14 cellular contexts compared by ENCODE assay signal in genomic region chr7:13992621-13992982, GRCh38. TPM values are rescaled to one million over a fixed set of nuclear protein-coding genes. Genes with fewer than 3 reads are reported as not detected.
A peak's percentile ranks its signal among the peaks of the same experiment; 100 is the strongest.
DNase-seq lines count a peak whose midpoint lies in the region; ATAC-seq, FAIRE-seq and TF ChIP-seq lines count a peak whose summit lies in the region.
"Had no signal": no experiment of that assay in that cellular context is flagged by ENCODE, and none has a peak within 500 bp of the region (broad histone marks: within the 10 kb centered on the region; RNA-seq: fewer than 3 reads in every experiment).

No MANE protein-coding gene starts in this region.

- H3K9me3 ChIP-seq in right atrium auricular region, result no peaks in the 10 kb centered on the region
- H3K9me3 ChIP-seq in endothelial cell of umbilical vein (replicated peaks; ENCODE audit: control insufficient read depth, insufficient read depth, low read length), result no peaks in the 10 kb centered on the region
- no peaks in the 10 kb centered on the region for H3K9me3 ChIP-seq in neuron (ENCODE audit: low read length)
- no peaks in the 10 kb centered on the region for H3K9me3 ChIP-seq in uterus

- H3K4me1 ChIP-seq in right atrium auricular region, result peaks cover 0 to 4% of the 10 kb centered on the region in 2 donors
- peaks cover 13% of the 10 kb centered on the region for H3K4me1 ChIP-seq in endothelial cell of umbilical vein (ENCODE audit: control insufficient read depth, extremely low read depth, insufficient read depth, low read length)
- peaks cover 26% of the 10 kb centered on the region for H3K4me1 ChIP-seq in neuron (ENCODE audit: insufficient read depth, low read length)
- H3K4me1 ChIP-seq in uterus, result no peaks in the 10 kb centered on the region

- POLR2A ChIA-PET in endothelial cell of umbilical vein (lab: Charles Lee), result no interaction called here

- dilution Hi-C loops in endothelial cell of umbilical vein (cut with MboI; ENCODE audit: extremely low pct_ligation_motif_present, low sequenced_read_pairs), result no loop called here

- TF ChIP-seq POLR2A in endothelial cell of umbilical vein (IDR thresholded peaks at IDR 0.05; ENCODE audit: low read depth, low read length) (no peak), uterus (IDR thresholded peaks at IDR 0.05) (no peak)

- no peak for DNase-seq in right atrium auricular region (ENCODE audit: low spot score)
- no peak for DNase-seq in left cardiac atrium
- DNase-seq in endothelial cell of umbilical vein (ENCODE audit: low read depth, low spot score), result no peak
- no peak for DNase-seq in uterus
- DNase-seq in activated CD4-positive, alpha-beta T cell treated with anti-CD3 and anti-CD28 coated beads, Interleukin-2, amount 50 U/mL, for 4 hours, result no peak
- DNase-seq in GOT3 (lab: John Stamatoyannopoulos, UW), result no peak
- no peak for DNase-seq in NCI-H146 treated with DMSO at 0.1 percent for 48 hours (lab: John Stamatoyannopoulos, UW; ENCODE audit: unreplicated experiment)
- DNase-seq: kidney, NCI-H1436, NCI-H69, SIG-M5 had no signal

- intact Hi-C loops in left cardiac atrium (cut with DNase I) (no loop called here), endothelial cell of umbilical vein (cut with micrococcal nuclease) (no loop called here), uterus (cut with DNase I; ENCODE audit: low total_unique reads) (no loop called here)

- CTCF ChIA-PET in endothelial cell of umbilical vein (lab: Charles Lee), result interaction anchor here (4.9 kb wide), 1 partner anchor 13 kb away, joined by 72 read pairs; no protein-coding TSS in a partner anchor

- no TSS peak for BruUV-seq in endothelial cell of umbilical vein (replicated peaks; lab: Mats Ljungman, UMichigan)

- H3K79me2 ChIP-seq in endothelial cell of umbilical vein (ENCODE audit: control insufficient read depth, insufficient read depth, low read length), result no peaks in the 10 kb centered on the region

- H3K27me3 ChIP-seq in right atrium auricular region (no peaks in the 10 kb centered on the region), endothelial cell of umbilical vein (ENCODE audit: control insufficient read depth in 2 of 2, insufficient read depth in 2 of 2, low read length in 2 of 2) (no peaks in the 10 kb centered on the region), neuron (ENCODE audit: insufficient read depth, low read length) (no peaks in the 10 kb centered on the region), uterus (no peaks in the 10 kb centered on the region)

- H3K9ac ChIP-seq in endothelial cell of umbilical vein (replicated peaks; ENCODE audit: extremely low read depth, insufficient read depth, low read length), result no peak overlapping the region

- no peak for TF ChIP-seq CTCF in right atrium auricular region (IDR thresholded peaks at IDR 0.05)
- no peak for TF ChIP-seq CTCF in endothelial cell of umbilical vein (IDR thresholded peaks at IDR 0.05; ENCODE audit: extremely low read depth in 1 of 2, insufficient read depth in 1 of 2, low read depth in 1 of 2, low read length in 2 of 2)
- no peak for TF ChIP-seq CTCF in uterus (IDR thresholded peaks at IDR 0.05)

- H2AFZ ChIP-seq in endothelial cell of umbilical vein (ENCODE audit: low read depth, low read length) (peak overlapping the region; percentile 0), neuron (ENCODE audit: low read depth, low read length) (peak overlapping the region; percentile 69)

- no peaks in the 10 kb centered on the region for H4K20me1 ChIP-seq in endothelial cell of umbilical vein (replicated peaks; ENCODE audit: control insufficient read depth, extremely low read depth, insufficient read depth, low read length)

- no peaks in the 10 kb centered on the region for H3K9me1 ChIP-seq in endothelial cell of umbilical vein (replicated peaks; ENCODE audit: control insufficient read depth, extremely low read depth, insufficient read depth, low read length)

- peak overlapping the region in 1 of 2 donors; percentile 70 for H3K4me3 ChIP-seq in right atrium auricular region
- no peak overlapping the region for H3K4me3 ChIP-seq in endothelial cell of umbilical vein (replicated peaks in 1 of 3; ENCODE audit: insufficient read depth in 1 of 3, low read depth in 1 of 3, low read length in 3 of 3)
- no peak overlapping the region for H3K4me3 ChIP-seq in neuron (ENCODE audit: low read length)
- no peak overlapping the region for H3K4me3 ChIP-seq in uterus

- no peak for FAIRE-seq in endothelial cell of umbilical vein (lab: Jason Lieb, UNC)
- FAIRE-seq: kidney had no signal

- no peaks in the 10 kb centered on the region for H3K36me3 ChIP-seq in right atrium auricular region
- H3K36me3 ChIP-seq in endothelial cell of umbilical vein (ENCODE audit: control insufficient read depth in 2 of 2, extremely low read depth in 1 of 2, insufficient read depth in 2 of 2, low read length in 2 of 2), result no peaks in the 10 kb centered on the region
- no peaks in the 10 kb centered on the region for H3K36me3 ChIP-seq in neuron (ENCODE audit: insufficient read depth, low read length)
- no peaks in the 10 kb centered on the region for H3K36me3 ChIP-seq in uterus

- H3K4me2 ChIP-seq in endothelial cell of umbilical vein (ENCODE audit: insufficient read depth, low read length), result no peak overlapping the region

- no peak for ATAC-seq in left cardiac atrium
- ATAC-seq: natural killer cell treated with Interleukin-12 subunit alpha and Interleukin-12 subunit beta and Interleukin-15 and Interleukin-18, amount 100 ng/mL, for 72 hours had no signal

- H3K27ac ChIP-seq in right atrium auricular region (peak overlapping the region; percentile 91 to 94), endothelial cell of umbilical vein (ENCODE audit: insufficient read depth, low read depth, low read length) (no peak overlapping the region), uterus (peak overlapping the region; percentile 86 to 93)

TF ChIP-seq in endothelial cell of umbilical vein, 7 proteins besides CTCF, POLR2A, EP300 and RAD21:
- TF ChIP-seq POLR2AphosphoS5 (IDR thresholded peaks at IDR 0.05; ENCODE audit: insufficient read depth, low read depth, low read length), result no peak
- TF ChIP-seq FOS (IDR thresholded peaks at IDR 0.05; ENCODE audit: borderline replicate concordance, insufficient read depth, low read length), result no peak
- no peak for TF ChIP-seq MYC (IDR thresholded peaks at IDR 0.05; ENCODE audit: low read depth, low read length)
- TF ChIP-seq JUN (IDR thresholded peaks at IDR 0.05; ENCODE audit: borderline replicate concordance, insufficient read depth, insufficient read length, low read depth), result no peak
- TF ChIP-seq GATA2 (IDR thresholded peaks at IDR 0.05; ENCODE audit: insufficient read depth, insufficient read length, low read depth, low read length), result no peak
- no peak for TF ChIP-seq EZH2 (IDR thresholded peaks at IDR 0.05; ENCODE audit: borderline replicate concordance, low read depth, low read length, severe bottlenecking)
- no peak for TF ChIP-seq MAX (IDR thresholded peaks at IDR 0.05; ENCODE audit: insufficient read depth, insufficient read length)

RNA-seq across cellular contexts. Expression of gene ETV1, which starts 3.1 kb away (rescaled TPM):
- total RNA-seq in right atrium auricular region (10 to 100 TPM; 27.7 to 58.4 TPM), left cardiac atrium (10 to 100 TPM; 52.9 to 57.9 TPM), endothelial cell of umbilical vein (16.6 and 18.7 TPM in 2 replicates), uterus (10 to 100 TPM in 1 of 4 donors, 1 to 10 TPM in 3; 1.5 to 35.3 (median 5.2) TPM)
- polyA plus RNA-seq in endothelial cell of umbilical vein, result 5.8 and 8.4 TPM in 2 replicates
- polyA plus RNA-seq in endothelial cell of umbilical vein (2011; cell fraction: cytosol; rRNA removed), result 6.5 and 8.7 TPM in 2 replicates
- 11.2 and 14.4 TPM in 2 replicates for polyA plus RNA-seq in endothelial cell of umbilical vein (2011; cell fraction: nucleus; rRNA removed)
- 5.6 and 9.2 TPM in 2 replicates for polyA plus RNA-seq in endothelial cell of umbilical vein (2012)
- polyA minus RNA-seq in endothelial cell of umbilical vein, result 6.0 and 10.8 TPM in 2 replicates
- polyA minus RNA-seq in endothelial cell of umbilical vein (2011; cell fraction: cytosol; rRNA and poly(A)+ RNA removed), result not detected
- 15.7 and 18.5 TPM in 2 replicates for polyA minus RNA-seq in endothelial cell of umbilical vein (2011; cell fraction: nucleus; rRNA and poly(A)+ RNA removed)
- total RNA-seq: activated T-helper 1 cell treated with anti-CD3 and anti-CD28 coated beads, Interleukin-12 subunit alpha, Interleukin-12 subunit beta, Interleukin-2, Interleukin-4 antibody, amounts not matched to agents 30 ng/mL and 10 ng/mL and 1 ng/mL, durations not matched to agents 14 hours and 24 hours and 36 hours had no signal
